8 cellular contexts compared by ENCODE assay signal in the genomic region with DNA sequence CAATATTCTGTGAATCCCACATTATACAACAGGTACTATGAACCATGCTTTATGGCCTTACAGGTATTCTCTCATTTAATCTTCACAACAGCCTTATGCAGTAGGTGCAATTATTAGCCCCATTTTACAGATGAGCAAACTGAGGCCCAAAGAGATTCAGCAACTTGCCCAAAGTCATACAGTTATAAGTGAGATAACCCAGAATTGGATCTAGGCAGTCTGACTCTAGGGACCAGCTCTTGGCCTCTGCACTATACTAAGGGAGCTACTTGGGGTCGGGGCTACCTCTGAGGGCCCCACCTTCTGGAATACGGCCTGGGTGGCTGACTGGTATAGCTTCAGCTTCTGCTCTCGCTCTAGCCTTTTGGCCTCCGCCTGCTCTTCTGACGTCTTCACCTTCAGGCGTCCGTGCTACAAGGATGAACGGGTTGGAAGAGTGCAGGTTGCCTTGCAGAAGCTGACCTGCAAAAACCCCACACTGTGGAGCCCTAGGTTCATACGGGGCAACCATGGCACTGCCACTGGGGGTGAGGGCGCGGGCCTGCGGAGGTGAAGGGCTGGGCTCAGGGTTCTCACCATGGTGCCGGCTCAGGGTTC. TPM values are rescaled to one million over a fixed set of nuclear protein-coding genes. Genes with fewer than 3 reads are reported as not detected.
DNase-seq lines count a peak whose midpoint lies in the region; ATAC-seq lines count a peak whose summit lies in the region.

No MANE protein-coding gene starts in this region.

- peaks cover 54% of the 10 kb centered on the region for H3K4me1 Mint-ChIP-seq in activated naive CD4-positive, alpha-beta T cell treated with anti-CD3 and anti-CD28 coated beads, Interleukin-2, amount 10 ng/mL, durations not matched to agents 7 days and 5 days
- peaks cover 52% of the 10 kb centered on the region for H3K4me1 Mint-ChIP-seq in activated T-helper 1 cell treated with anti-CD3 and anti-CD28 coated beads, Interleukin-12 subunit alpha, Interleukin-12 subunit beta, Interleukin-2, Interleukin-4 antibody, amounts not matched to agents 30 ng/mL and 10 ng/mL and 1 ng/mL, durations not matched to agents 14 hours and 24 hours and 36 hours (ENCODE audit: low read depth)

- H3K9me3 Mint-ChIP-seq in activated naive CD4-positive, alpha-beta T cell treated with anti-CD3 and anti-CD28 coated beads, Interleukin-2, amount 10 ng/mL, durations not matched to agents 7 days and 5 days: no peaks in the 10 kb centered on the region
- H3K9me3 Mint-ChIP-seq in activated T-helper 1 cell treated with anti-CD3 and anti-CD28 coated beads, Interleukin-12 subunit alpha, Interleukin-12 subunit beta, Interleukin-2, Interleukin-4 antibody, amounts not matched to agents 30 ng/mL and 10 ng/mL and 1 ng/mL, durations not matched to agents 14 hours and 24 hours and 36 hours: no peaks in the 10 kb centered on the region

- peak overlapping the region; percentile 77 for H3K27ac ChIP-seq in iPS-20b (ENCODE audit: low read length)
- peak overlapping the region; percentile 91 for H3K27ac ChIP-seq in substantia nigra (ENCODE audit: low read depth, low read length, poor library complexity, severe bottlenecking)

- H3K4me1 ChIP-seq in iPS-20b (ENCODE audit: insufficient read depth, low read length): no peaks in the 10 kb centered on the region; the same call in 1 of the 2 replicates

- intact Hi-C loops in activated T-helper 1 cell treated with anti-CD3 and anti-CD28 coated beads, Interleukin-12 subunit alpha, Interleukin-12 subunit beta, Interleukin-2, Interleukin-4 antibody, amounts not matched to agents 30 ng/mL and 10 ng/mL and 1 ng/mL, durations not matched to agents 14 hours and 24 hours and 36 hours (cut with micrococcal nuclease): loop anchor here (1.0 kb wide), 8 partner anchors 28 to 172 kb away; a partner anchor contains a TSS

- no peaks in the 10 kb centered on the region for H3K27me3 Mint-ChIP-seq in activated naive CD4-positive, alpha-beta T cell treated with anti-CD3 and anti-CD28 coated beads, Interleukin-2, amount 10 ng/mL, durations not matched to agents 7 days and 5 days
- H3K27me3 Mint-ChIP-seq in activated T-helper 1 cell treated with anti-CD3 and anti-CD28 coated beads, Interleukin-12 subunit alpha, Interleukin-12 subunit beta, Interleukin-2, Interleukin-4 antibody, amounts not matched to agents 30 ng/mL and 10 ng/mL and 1 ng/mL, durations not matched to agents 14 hours and 24 hours and 36 hours (ENCODE audit: insufficient read depth): no peaks in the 10 kb centered on the region

- H3K27me3 ChIP-seq in iPS-20b (ENCODE audit: insufficient read depth, low read length): no peaks in the 10 kb centered on the region

- peak overlapping the region; percentile 96; the same call in 1 of the 2 replicates for H3K9ac ChIP-seq in iPS-20b (ENCODE audit: low read depth, low read length)

- no peak for ATAC-seq in GM21576 (IDR thresholded peaks at IDR 0.05; ENCODE audit: unreplicated experiment)

- H3K4me3 Mint-ChIP-seq in activated naive CD4-positive, alpha-beta T cell treated with anti-CD3 and anti-CD28 coated beads, Interleukin-2, amount 10 ng/mL, durations not matched to agents 7 days and 5 days: peak overlapping the region; percentile 85
- peak overlapping the region; percentile 93 for H3K4me3 Mint-ChIP-seq in activated T-helper 1 cell treated with anti-CD3 and anti-CD28 coated beads, Interleukin-12 subunit alpha, Interleukin-12 subunit beta, Interleukin-2, Interleukin-4 antibody, amounts not matched to agents 30 ng/mL and 10 ng/mL and 1 ng/mL, durations not matched to agents 14 hours and 24 hours and 36 hours

- peak overlapping the region; percentile 97 for H3K27ac Mint-ChIP-seq in activated naive CD4-positive, alpha-beta T cell treated with anti-CD3 and anti-CD28 coated beads, Interleukin-2, amount 10 ng/mL, durations not matched to agents 7 days and 5 days
- peak overlapping the region; percentile 96 for H3K27ac Mint-ChIP-seq in activated T-helper 1 cell treated with anti-CD3 and anti-CD28 coated beads, Interleukin-12 subunit alpha, Interleukin-12 subunit beta, Interleukin-2, Interleukin-4 antibody, amounts not matched to agents 30 ng/mL and 10 ng/mL and 1 ng/mL, durations not matched to agents 14 hours and 24 hours and 36 hours

- peaks cover 18% of the 10 kb centered on the region for H3K36me3 Mint-ChIP-seq in activated naive CD4-positive, alpha-beta T cell treated with anti-CD3 and anti-CD28 coated beads, Interleukin-2, amount 10 ng/mL, durations not matched to agents 7 days and 5 days
- peaks cover 14% of the 10 kb centered on the region for H3K36me3 Mint-ChIP-seq in activated T-helper 1 cell treated with anti-CD3 and anti-CD28 coated beads, Interleukin-12 subunit alpha, Interleukin-12 subunit beta, Interleukin-2, Interleukin-4 antibody, amounts not matched to agents 30 ng/mL and 10 ng/mL and 1 ng/mL, durations not matched to agents 14 hours and 24 hours and 36 hours (ENCODE audit: low read depth)

- CTCF ChIA-PET in activated naive CD4-positive, alpha-beta T cell treated with anti-CD3 and anti-CD28 coated beads, Interleukin-2, amount 10 ng/mL, durations not matched to agents 7 days and 5 days (lab: Charles Lee): interaction anchor here (1.2 to 12.6 kb wide), 10 partner anchors 10 to 57 kb away, joined by 4 to 110 read pairs (median 7); a partner anchor contains a TSS

- no peak for DNase-seq in activated naive CD4-positive, alpha-beta T cell treated with anti-CD3 and anti-CD28 coated beads, Interleukin-2, amount 10 ng/mL, durations not matched to agents 7 days and 5 days
- no peak for DNase-seq in activated naive CD4-positive, alpha-beta T cell treated with anti-CD3 and anti-CD28 coated beads, Interleukin-2, amount 50 U/mL, for 16 hours
- DNase-seq in activated T-helper 1 cell treated with anti-CD3 and anti-CD28 coated beads, Interleukin-12 subunit alpha, Interleukin-12 subunit beta, Interleukin-2, Interleukin-4 antibody, amounts not matched to agents 30 ng/mL and 10 ng/mL and 1 ng/mL, durations not matched to agents 14 hours and 24 hours and 36 hours (ENCODE audit: low spot score): no peak
- peak in 1 of 49 donors; percentile 53 for DNase-seq in substantia nigra (lab: John Stamatoyannopoulos, UW)
- DNase-seq in ureter (ENCODE audit: low spot score): no peak
- DNase-seq in HPDE6-E6E7 (ENCODE audit: extremely low spot score): no peak

- peak overlapping the region; percentile 86 for H3K4me3 ChIP-seq in iPS-20b (ENCODE audit: low read length)

- H3K9me3 ChIP-seq in iPS-20b (ENCODE audit: insufficient read depth, low read depth, low read length): no peaks in the 10 kb centered on the region

- no peaks in the 10 kb centered on the region for H3K36me3 ChIP-seq in iPS-20b (ENCODE audit: insufficient read depth, low read depth, low read length)

RNA-seq across cellular contexts. Expression of a gene that starts 0.8 kb away (rescaled TPM):
- total RNA-seq in activated T-helper 1 cell treated with anti-CD3 and anti-CD28 coated beads, Interleukin-12 subunit alpha, Interleukin-12 subunit beta, Interleukin-2, Interleukin-4 antibody, amounts not matched to agents 30 ng/mL and 10 ng/mL and 1 ng/mL, durations not matched to agents 14 hours and 24 hours and 36 hours: 52.2 and 54.4 TPM in 2 replicates
- 36.1 TPM for total RNA-seq in ureter

RNA-seq across cellular contexts. Expression of a gene that starts 7.7 kb away (rescaled TPM):
- 4.1 and 4.8 TPM in 2 replicates for total RNA-seq in activated T-helper 1 cell treated with anti-CD3 and anti-CD28 coated beads, Interleukin-12 subunit alpha, Interleukin-12 subunit beta, Interleukin-2, Interleukin-4 antibody, amounts not matched to agents 30 ng/mL and 10 ng/mL and 1 ng/mL, durations not matched to agents 14 hours and 24 hours and 36 hours
- 7.7 TPM for total RNA-seq in ureter

RNA-seq across cellular contexts. Expression of a gene that starts 28.2 kb away (rescaled TPM):
- total RNA-seq in activated T-helper 1 cell treated with anti-CD3 and anti-CD28 coated beads, Interleukin-12 subunit alpha, Interleukin-12 subunit beta, Interleukin-2, Interleukin-4 antibody, amounts not matched to agents 30 ng/mL and 10 ng/mL and 1 ng/mL, durations not matched to agents 14 hours and 24 hours and 36 hours: 90.9 and 95.9 TPM in 2 replicates
- total RNA-seq in ureter: 82.5 TPM

RNA-seq across cellular contexts. Expression of a gene that starts 28.9 kb away (rescaled TPM):
- total RNA-seq in activated T-helper 1 cell treated with anti-CD3 and anti-CD28 coated beads, Interleukin-12 subunit alpha, Interleukin-12 subunit beta, Interleukin-2, Interleukin-4 antibody, amounts not matched to agents 30 ng/mL and 10 ng/mL and 1 ng/mL, durations not matched to agents 14 hours and 24 hours and 36 hours: 7.5 TPM in 2 replicates
- total RNA-seq in ureter: 28.7 TPM

RNA-seq across cellular contexts. Expression of a gene that starts 29.0 kb away (rescaled TPM):
- total RNA-seq in activated T-helper 1 cell treated with anti-CD3 and anti-CD28 coated beads, Interleukin-12 subunit alpha, Interleukin-12 subunit beta, Interleukin-2, Interleukin-4 antibody, amounts not matched to agents 30 ng/mL and 10 ng/mL and 1 ng/mL, durations not matched to agents 14 hours and 24 hours and 36 hours: 49.3 and 52.6 TPM in 2 replicates
- 36.5 TPM for total RNA-seq in ureter
